26 cellular contexts compared by ENCODE assay signal in the genomic region with DNA sequence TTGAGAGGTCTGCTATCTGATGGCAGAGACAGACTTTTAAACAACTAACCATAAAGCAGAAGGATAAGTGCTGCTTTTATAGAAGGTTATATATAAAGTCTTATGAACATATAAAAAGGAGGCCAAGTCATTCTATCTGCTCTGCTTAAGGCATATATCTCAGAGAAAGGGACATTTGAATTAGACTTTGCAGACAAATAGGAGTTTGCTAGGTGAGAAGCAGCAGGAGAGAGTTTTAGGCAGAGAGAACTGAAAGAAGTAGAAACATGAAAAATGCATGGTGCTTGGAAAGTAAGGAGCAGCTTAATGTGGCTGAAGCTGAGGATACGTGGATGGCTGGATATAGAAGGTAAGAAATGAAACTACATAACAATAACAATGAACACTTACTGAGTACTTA.
DNase-seq lines count a peak whose midpoint lies in the region; ATAC-seq, FAIRE-seq and TF ChIP-seq lines count a peak whose summit lies in the region.
"Had no signal": no experiment of that assay in that cellular context is flagged by ENCODE, and none has a peak within 500 bp of the region (broad histone marks: within the 10 kb centered on the region; RNA-seq: fewer than 3 reads in every experiment).

No MANE protein-coding gene starts in this region.

- H3K4me3 Mint-ChIP-seq in neural progenitor cell, result no peak overlapping the region
- H3K4me3 Mint-ChIP-seq: CD14-positive monocyte; CD4-positive, alpha-beta memory T cell; CD4-positive, CD25-positive, alpha-beta regulatory T cell; CD8-positive, alpha-beta memory T cell had no signal

- H3K36me3 Mint-ChIP-seq in neural progenitor cell, result no peaks in the 10 kb centered on the region
- H3K36me3 Mint-ChIP-seq: CD14-positive monocyte; CD4-positive, alpha-beta memory T cell; CD4-positive, CD25-positive, alpha-beta regulatory T cell; CD8-positive, alpha-beta memory T cell had no signal

- H3K4me1 ChIP-seq in HEK293 (ENCODE audit: control insufficient read depth, insufficient read depth, low read length) (no peaks in the 10 kb centered on the region), neural progenitor cell (no peaks in the 10 kb centered on the region)
- H3K4me1 ChIP-seq: BE2C, BLaER1 had no signal

- H3K4me3 ChIP-seq in HEK293 (ENCODE audit: low read depth, low read length), result no peak overlapping the region
- H3K4me3 ChIP-seq in SK-N-MC, result peak overlapping the region; percentile 46
- no peak overlapping the region for H3K4me3 ChIP-seq in neural progenitor cell
- H3K4me3 ChIP-seq: BLaER1, GM12878 had no signal

- H3K9ac ChIP-seq in SK-N-MC (ENCODE audit: insufficient read length) (no peak overlapping the region), neural progenitor cell (no peak overlapping the region)
- H3K9ac ChIP-seq: BLaER1 had no signal

- H3K27ac ChIP-seq in HEK293 (ENCODE audit: extremely low read depth, low read depth, low read length) (no peak overlapping the region), SK-N-MC (peak overlapping the region; percentile 38; the same call in 1 of the 2 replicates), neural progenitor cell (no peak overlapping the region)
- H3K27ac ChIP-seq: BLaER1 had no signal

- no peak overlapping the region for H3K4me2 ChIP-seq in neural progenitor cell
- H3K4me2 ChIP-seq: BLaER1 had no signal

- POLR2A ChIA-PET in HEK293 (lab: Yijun Ruan, JAX), result no interaction called here

- H3K9me3 ChIP-seq in HEK293 (ENCODE audit: control insufficient read depth, insufficient read depth, low read depth, low read length), result no peaks in the 10 kb centered on the region
- H3K9me3 ChIP-seq in SK-N-MC (ENCODE audit: low read depth, low read length), result no peaks in the 10 kb centered on the region
- no peaks in the 10 kb centered on the region for H3K9me3 ChIP-seq in neural progenitor cell (ENCODE audit: low read depth)
- H3K9me3 ChIP-seq: BE2C, BLaER1 had no signal

- peaks cover 32% of the 10 kb centered on the region for H3K4me1 Mint-ChIP-seq in neural progenitor cell
- H3K4me1 Mint-ChIP-seq: CD14-positive monocyte; CD4-positive, alpha-beta memory T cell; CD4-positive, CD25-positive, alpha-beta regulatory T cell; CD8-positive, alpha-beta memory T cell had no signal

- H3K36me3 ChIP-seq in HEK293 (ENCODE audit: control insufficient read depth in 2 of 2, insufficient read depth in 1 of 2, low read length in 2 of 2), result no peaks in the 10 kb centered on the region
- no peaks in the 10 kb centered on the region for H3K36me3 ChIP-seq in SK-N-MC (ENCODE audit: insufficient read depth, low read length)
- no peaks in the 10 kb centered on the region for H3K36me3 ChIP-seq in neural progenitor cell
- H3K36me3 ChIP-seq: BE2C, BLaER1 had no signal

- no peaks in the 10 kb centered on the region for H3F3A ChIP-seq in neural progenitor cell (ENCODE audit: low read depth)

- DNase-seq in SK-N-MC (ENCODE audit: low read depth, low spot score), result no peak
- no peak for DNase-seq in neural progenitor cell (ENCODE audit: low spot score)
- no peak for DNase-seq in frontal cortex (ENCODE audit: low spot score in 2 of 2)
- DNase-seq: 8988T; ACHN; BE2C; C1 segment of cervical spinal cord; CD4-positive, alpha-beta memory T cell; CD4-positive, CD25-positive, alpha-beta regulatory T cell; CD8-positive, alpha-beta memory T cell; COR-L47; DMS 273 treated with DMSO at 0.1 percent for 48 hours; DMS153; DMS53; DMS79; DND-41; EL; GDM1 had no signal

- CTCF ChIA-PET in HEK293 (lab: Yijun Ruan, JAX), result no interaction called here

- no peak overlapping the region for H2AFZ ChIP-seq in neural progenitor cell (replicated peaks)

- H3K79me2 ChIP-seq in neural progenitor cell (ENCODE audit: low read depth), result no peaks in the 10 kb centered on the region

- no peaks in the 10 kb centered on the region for H4K20me1 ChIP-seq in neural progenitor cell (ENCODE audit: low read depth)
- H4K20me1 ChIP-seq: BLaER1 had no signal

- no peaks in the 10 kb centered on the region for H3K27me3 ChIP-seq in neural progenitor cell
- H3K27me3 ChIP-seq: BE2C, BLaER1 had no signal

- peak overlapping the region; percentile 20 for H3K27ac Mint-ChIP-seq in neural progenitor cell
- H3K27ac Mint-ChIP-seq: CD4-positive, alpha-beta memory T cell; CD4-positive, CD25-positive, alpha-beta regulatory T cell; CD8-positive, alpha-beta memory T cell had no signal

- no peaks in the 10 kb centered on the region for H3K9me3 Mint-ChIP-seq in neural progenitor cell

- no peak for TF ChIP-seq CTCF in HEK293 (tag by site-specific recombination; IDR thresholded peaks at IDR 0.05)
- TF ChIP-seq CTCF in neural progenitor cell (IDR thresholded peaks at IDR 0.05), result no peak

- H3K27me3 Mint-ChIP-seq in neural progenitor cell (ENCODE audit: insufficient read depth, low read depth), result no peaks in the 10 kb centered on the region
- H3K27me3 Mint-ChIP-seq: CD4-positive, CD25-positive, alpha-beta regulatory T cell; CD8-positive, alpha-beta memory T cell had no signal

- no peak for FAIRE-seq in frontal cortex (lab: Jason Lieb, UNC)
- FAIRE-seq: A204.1, GM12878, GM12892, GM18507 had no signal

- no peak for ATAC-seq in HG03175 (IDR thresholded peaks at IDR 0.05; ENCODE audit: unreplicated experiment)
- ATAC-seq: GM12878 had no signal

TF ChIP-seq in HEK293, 187 proteins besides CTCF, POLR2A, EP300 and RAD21:
- TF ChIP-seq, protein P1, sequence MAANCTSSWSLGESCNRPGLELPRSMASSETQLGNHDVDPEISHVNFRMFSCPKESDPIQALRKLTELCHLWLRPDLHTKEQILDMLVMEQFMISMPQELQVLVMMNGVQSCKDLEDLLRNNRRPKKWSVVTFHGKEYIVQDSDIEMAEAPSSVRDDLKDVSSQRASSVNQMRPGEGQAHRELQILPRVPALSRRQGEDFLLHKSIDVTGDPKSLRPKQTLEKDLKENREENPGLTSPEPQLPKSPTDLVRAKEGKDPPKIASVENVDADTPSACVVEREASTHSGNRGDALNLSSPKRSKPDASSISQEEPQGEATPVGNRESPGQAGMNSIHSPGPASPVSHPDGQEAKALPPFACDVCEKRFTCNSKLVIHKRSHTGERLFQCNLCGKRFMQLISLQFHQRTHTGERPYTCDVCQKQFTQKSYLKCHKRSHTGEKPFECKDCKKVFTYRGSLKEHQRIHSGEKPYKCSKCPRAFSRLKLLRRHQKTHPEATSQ (tag by site-specific recombination; IDR thresholded peaks at IDR 0.05), result no peak
- TF ChIP-seq OSR2 (tag by site-specific recombination; IDR thresholded peaks at IDR 0.05) (no peak), ZNF529 (tag by site-specific recombination; IDR thresholded peaks at IDR 0.05; ENCODE audit: insufficient replicate concordance) (no peak), ZFP3 (tag by site-specific recombination; IDR thresholded peaks at IDR 0.05; ENCODE audit: low read depth) (peak; percentile 78)
